ENCODE assay signal across 8 cellular contexts in genomic region chr1:32351077-32351858, GRCh38. TPM values are rescaled to one million over a fixed set of nuclear protein-coding genes. Genes with fewer than 3 reads are reported as not detected.
A peak's percentile ranks its signal among the peaks of the same experiment; 100 is the strongest.
DNase-seq lines count a peak whose midpoint lies in the region; ATAC-seq and TF ChIP-seq lines count a peak whose summit lies in the region.

No MANE protein-coding gene starts in this region.

- H3K4me3 Mint-ChIP-seq in activated T-helper 2 cell treated with anti-CD3 and anti-CD28 coated beads, Interferon-gamma antibody, Interleukin-2, Interleukin-4, amounts not matched to agents 10 μg/mL and 5 μg/mL and 100 μg/mL, durations not matched to agents 14 hours and 24 hours and 36 hours (ENCODE audit: low read depth): peak overlapping the region; percentile 78
- peak overlapping the region; percentile 80 to 87 (median 87) for H3K4me3 Mint-ChIP-seq in nephron

- H3K27me3 Mint-ChIP-seq in activated T-helper 2 cell treated with anti-CD3 and anti-CD28 coated beads, Interferon-gamma antibody, Interleukin-2, Interleukin-4, amounts not matched to agents 10 μg/mL and 5 μg/mL and 100 μg/mL, durations not matched to agents 14 hours and 24 hours and 36 hours (ENCODE audit: low read depth): no peaks in the 10 kb centered on the region
- H3K27me3 Mint-ChIP-seq in nephron (ENCODE audit: low read depth): peaks cover 3% of the 10 kb centered on the region

- peaks cover 24% of the 10 kb centered on the region for H3K4me1 Mint-ChIP-seq in activated T-helper 2 cell treated with anti-CD3 and anti-CD28 coated beads, Interferon-gamma antibody, Interleukin-2, Interleukin-4, amounts not matched to agents 10 μg/mL and 5 μg/mL and 100 μg/mL, durations not matched to agents 14 hours and 24 hours and 36 hours (ENCODE audit: low read depth)
- peaks cover 37% of the 10 kb centered on the region for H3K4me1 Mint-ChIP-seq in nephron

- no peaks in the 10 kb centered on the region for H4K20me1 ChIP-seq in GM23248 (ENCODE audit: insufficient read depth)

- in situ Hi-C loops in GM23248 (cut with MboI): no loop called here

- no peaks in the 10 kb centered on the region for H3K9me3 ChIP-seq in GM23248 (ENCODE audit: low read depth)

- peak overlapping the region; percentile 82 for H3K4me2 ChIP-seq in GM23248 (ENCODE audit: unreplicated experiment)

- WGBS in GM23248 (ENCODE audit: low coverage in 1 of 2, low lambda C conversion rate in 2 of 2, missing lambda C conversion rate in 2 of 2), 2 experiments: 4% methylated on average over 46 to 71 of the region's 75 CpGs

- peak overlapping the region; percentile 52 for H3K27ac ChIP-seq in GM23248

- H3K9me2 ChIP-seq in GM23248 (ENCODE audit: insufficient read depth): no peaks in the 10 kb centered on the region

- H3K9me3 Mint-ChIP-seq in activated T-helper 2 cell treated with anti-CD3 and anti-CD28 coated beads, Interferon-gamma antibody, Interleukin-2, Interleukin-4, amounts not matched to agents 10 μg/mL and 5 μg/mL and 100 μg/mL, durations not matched to agents 14 hours and 24 hours and 36 hours: no peaks in the 10 kb centered on the region
- H3K9me3 Mint-ChIP-seq in nephron: no peaks in the 10 kb centered on the region

- intact Hi-C loops in activated T-helper 2 cell treated with anti-CD3 and anti-CD28 coated beads, Interferon-gamma antibody, Interleukin-2, Interleukin-4, amounts not matched to agents 10 μg/mL and 5 μg/mL and 100 μg/mL, durations not matched to agents 14 hours and 24 hours and 36 hours (cut with micrococcal nuclease): loop anchor here (1.0 kb wide), 1 partner anchor 14 kb away; no protein-coding TSS in a partner anchor

- peak overlapping the region; percentile 93 for H3K9ac ChIP-seq in GM23248

- H3K4me3 ChIP-seq in GM23248 (peak overlapping the region; percentile 78), fibroblast of the aortic adventitia (ENCODE audit: low read depth, low read length) (peak overlapping the region; percentile 78)

- peaks cover 12% of the 10 kb centered on the region; the same call in 1 of the 2 replicates for H3F3A ChIP-seq in GM23248 (ENCODE audit: insufficient read depth)

- H3K27me3 ChIP-seq in GM23248 (replicated peaks; ENCODE audit: insufficient read depth): no peaks in the 10 kb centered on the region

- peak overlapping the region; percentile 36 for H3K27ac Mint-ChIP-seq in activated T-helper 2 cell treated with anti-CD3 and anti-CD28 coated beads, Interferon-gamma antibody, Interleukin-2, Interleukin-4, amounts not matched to agents 10 μg/mL and 5 μg/mL and 100 μg/mL, durations not matched to agents 14 hours and 24 hours and 36 hours
- peak overlapping the region; percentile 99 to 100 (median 100) for H3K27ac Mint-ChIP-seq in nephron

- peaks cover 27% of the 10 kb centered on the region for H3K4me1 ChIP-seq in GM23248 (ENCODE audit: insufficient read depth)

- peak overlapping the region; percentile 82 for H2AFZ ChIP-seq in GM23248

- H3K36me3 Mint-ChIP-seq in activated T-helper 2 cell treated with anti-CD3 and anti-CD28 coated beads, Interferon-gamma antibody, Interleukin-2, Interleukin-4, amounts not matched to agents 10 μg/mL and 5 μg/mL and 100 μg/mL, durations not matched to agents 14 hours and 24 hours and 36 hours (ENCODE audit: low read depth): no peaks in the 10 kb centered on the region
- H3K36me3 Mint-ChIP-seq in nephron (ENCODE audit: low read depth): peaks cover 8% of the 10 kb centered on the region

- H3K79me2 ChIP-seq in GM23248 (ENCODE audit: insufficient read depth): no peaks in the 10 kb centered on the region

- DNase-seq in EL (peak; percentile 94), GM23248 (peak; percentile 95), RPMI8226 (peak; percentile 99), fibroblast of the aortic adventitia (ENCODE audit: low read depth) (peak; percentile 88)
- DNase-seq in activated T-helper 2 cell treated with anti-CD3 and anti-CD28 coated beads, Interferon-gamma antibody, Interleukin-2, Interleukin-4, amounts not matched to agents 10 μg/mL and 5 μg/mL and 100 μg/mL, durations not matched to agents 14 hours and 24 hours and 36 hours (ENCODE audit: low spot score): peak; percentile 89
- DNase-seq in stimulated activated naive CD8-positive, alpha-beta T cell treated with anti-CD3 and anti-CD28 coated beads, Interleukin-15, Interleukin-2, amounts not matched to agents 100 U/mL and 50 U/mL, for 24 hours: peak; percentile 91

- peak; percentile 92 for ATAC-seq in stimulated activated naive CD8-positive, alpha-beta T cell treated with anti-CD3 and anti-CD28 coated beads, Interleukin-15, Interleukin-2, amounts not matched to agents 100 U/mL and 50 U/mL, for 24 hours

- no peaks in the 10 kb centered on the region for H3K36me3 ChIP-seq in GM23248 (ENCODE audit: low read depth)

- peak; percentile 54 for TF ChIP-seq CTCF in LNCAP (IDR thresholded peaks at IDR 0.05)
- TF ChIP-seq CTCF in fibroblast of the aortic adventitia (IDR thresholded peaks at IDR 0.05; ENCODE audit: insufficient read depth, low read length): peak; percentile 61
- TF ChIP-seq CTCF in nephron (IDR thresholded peaks at IDR 0.05; ENCODE audit: unreplicated experiment in 3 of 3): peak; percentile 46 to 66 (median 54)

RNA-seq across cellular contexts. Expression of gene FAM229A, which starts 11.0 kb away (rescaled TPM):
- 1.1 and 3.2 TPM in 2 replicates for total RNA-seq in GM23248 (2014; rRNA removed; shearing (Covaris generic))
- polyA plus RNA-seq in GM23248 (2016; fragmentation: Nextera tagmentation; extraction: Ambion mirVana): 2.9 and 3.1 TPM in 2 replicates
- total RNA-seq in activated T-helper 2 cell treated with anti-CD3 and anti-CD28 coated beads, Interferon-gamma antibody, Interleukin-2, Interleukin-4, amounts not matched to agents 10 μg/mL and 5 μg/mL and 100 μg/mL, durations not matched to agents 14 hours and 24 hours and 36 hours: 5.4 and 6.1 TPM in 2 replicates
- total RNA-seq in fibroblast of the aortic adventitia (ENCODE audit: low replicate concordance): 1.6 and 1.7 TPM in 2 replicates

RNA-seq across cellular contexts. Expression of gene TSSK3, which starts 11.1 kb away (rescaled TPM):
- total RNA-seq in GM23248 (2014; rRNA removed; shearing (Covaris generic)): 0.22 TPM in 1 of 2 replicates, not detected in the other
- 0.47 TPM in 1 of 2 replicates, not detected in the other for polyA plus RNA-seq in GM23248 (2016; fragmentation: Nextera tagmentation; extraction: Ambion mirVana)
- total RNA-seq in activated T-helper 2 cell treated with anti-CD3 and anti-CD28 coated beads, Interferon-gamma antibody, Interleukin-2, Interleukin-4, amounts not matched to agents 10 μg/mL and 5 μg/mL and 100 μg/mL, durations not matched to agents 14 hours and 24 hours and 36 hours: 1.1 TPM in 2 replicates
- total RNA-seq in fibroblast of the aortic adventitia (ENCODE audit: low replicate concordance): 1.2 and 2.3 TPM in 2 replicates

RNA-seq across cellular contexts. Expression of gene MARCKSL1, which starts 15.2 kb away (rescaled TPM):
- total RNA-seq in GM23248 (2014; rRNA removed; shearing (Covaris generic)): 13.5 and 16.6 TPM in 2 replicates
- 22.1 and 22.2 TPM in 2 replicates for polyA plus RNA-seq in GM23248 (2016; fragmentation: Nextera tagmentation; extraction: Ambion mirVana)
- total RNA-seq in activated T-helper 2 cell treated with anti-CD3 and anti-CD28 coated beads, Interferon-gamma antibody, Interleukin-2, Interleukin-4, amounts not matched to agents 10 μg/mL and 5 μg/mL and 100 μg/mL, durations not matched to agents 14 hours and 24 hours and 36 hours: 42.5 and 45.0 TPM in 2 replicates
- 14.4 and 106 TPM in 2 replicates for total RNA-seq in fibroblast of the aortic adventitia (ENCODE audit: low replicate concordance)

RNA-seq across cellular contexts. Expression of gene BSDC1, which starts 43.0 kb away (rescaled TPM):
- 83.8 and 94.9 TPM in 2 replicates for total RNA-seq in GM23248 (2014; rRNA removed; shearing (Covaris generic))
- 47.5 and 47.8 TPM in 2 replicates for polyA plus RNA-seq in GM23248 (2016; fragmentation: Nextera tagmentation; extraction: Ambion mirVana)
- total RNA-seq in activated T-helper 2 cell treated with anti-CD3 and anti-CD28 coated beads, Interferon-gamma antibody, Interleukin-2, Interleukin-4, amounts not matched to agents 10 μg/mL and 5 μg/mL and 100 μg/mL, durations not matched to agents 14 hours and 24 hours and 36 hours: 48.9 and 54.3 TPM in 2 replicates
- total RNA-seq in fibroblast of the aortic adventitia (ENCODE audit: low replicate concordance): 47.6 and 52.3 TPM in 2 replicates

RNA-seq across cellular contexts. Expression of gene HDAC1, which starts 59.4 kb away (rescaled TPM):
- 52.5 and 58.5 TPM in 2 replicates for total RNA-seq in GM23248 (2014; rRNA removed; shearing (Covaris generic))
- 53.8 and 56.9 TPM in 2 replicates for polyA plus RNA-seq in GM23248 (2016; fragmentation: Nextera tagmentation; extraction: Ambion mirVana)
- 179 and 195 TPM in 2 replicates for total RNA-seq in activated T-helper 2 cell treated with anti-CD3 and anti-CD28 coated beads, Interferon-gamma antibody, Interleukin-2, Interleukin-4, amounts not matched to agents 10 μg/mL and 5 μg/mL and 100 μg/mL, durations not matched to agents 14 hours and 24 hours and 36 hours
- 42.9 and 95.8 TPM in 2 replicates for total RNA-seq in fibroblast of the aortic adventitia (ENCODE audit: low replicate concordance)

Comparison
In these comparisons a context has a peak if more than half of its experiments do, and no peak if none do; other contexts are left out.
1. Peak in every context shown above with its lines: DNase-seq, ATAC-seq, H3K4me3 ChIP-seq and H3K27ac ChIP-seq.